Comparison of ENCODE assay signal across 22 cellular contexts in genomic region chr9:76519027-76519835, GRCh38.
DNase-seq lines count a peak whose midpoint lies in the region; ATAC-seq, FAIRE-seq and TF ChIP-seq lines count a peak whose summit lies in the region.
"Had no signal": no experiment of that assay in that cellular context is flagged by ENCODE, and none has a peak within 500 bp of the region (broad histone marks: within the 10 kb centered on the region; RNA-seq: fewer than 3 reads in every experiment).

No MANE protein-coding gene starts in this region.

- H3K27ac ChIP-seq in OCI-LY1 (ENCODE audit: low read depth, low read length, poor library complexity, severe bottlenecking) (peak overlapping the region; percentile 0), small intestine (ENCODE audit: low read depth in 1 of 2, low read length in 1 of 2) (no peak overlapping the region), vagina (no peak overlapping the region)
- H3K27ac ChIP-seq: prostate gland, spleen, upper lobe of right lung had no signal

- H3K4me3 ChIP-seq in OCI-LY1 (ENCODE audit: low read depth, low read length, poor library complexity, severe bottlenecking) (no peak overlapping the region), bronchial epithelial cell (ENCODE audit: low read depth, low read length) (no peak overlapping the region), small intestine (ENCODE audit: low read depth in 1 of 2, low read length in 2 of 2) (no peak overlapping the region), vagina (no peak overlapping the region)
- H3K4me3 ChIP-seq: prostate gland, spleen, upper lobe of right lung had no signal

- no peak overlapping the region for H3K4me2 ChIP-seq in OCI-LY1 (ENCODE audit: low read length)

- H2AFZ ChIP-seq in OCI-LY1 (ENCODE audit: low read length): no peak overlapping the region

- no peaks in the 10 kb centered on the region for H4K20me1 ChIP-seq in OCI-LY1 (ENCODE audit: insufficient read depth, low read length)

- intact Hi-C loops in vagina (cut with DNase I): loop anchor here (10.0 kb wide), 1 partner anchor 54 kb away; no protein-coding TSS in a partner anchor

- H3K4me1 ChIP-seq in OCI-LY1 (ENCODE audit: insufficient read depth, low read length, severe bottlenecking): peaks cover 35% of the 10 kb centered on the region
- H3K4me1 ChIP-seq in small intestine (ENCODE audit: control insufficient read depth in 2 of 2, insufficient read depth in 1 of 2, low read depth in 1 of 2, low read length in 1 of 2): no peaks in the 10 kb centered on the region
- no peaks in the 10 kb centered on the region for H3K4me1 ChIP-seq in vagina
- H3K4me1 ChIP-seq: prostate gland, spleen, upper lobe of right lung had no signal

- H3K9me3 ChIP-seq in OCI-LY1 (ENCODE audit: low read length) (no peaks in the 10 kb centered on the region), small intestine (ENCODE audit: control insufficient read depth, low read depth) (no peaks in the 10 kb centered on the region), vagina (no peaks in the 10 kb centered on the region)
- H3K9me3 ChIP-seq: prostate gland, upper lobe of right lung had no signal

- FAIRE-seq in bronchial epithelial cell (lab: Jason Lieb, UNC): no peak
- FAIRE-seq in small intestine (lab: Jason Lieb, UNC): no peak

- no peaks in the 10 kb centered on the region for H3K27me3 ChIP-seq in OCI-LY1 (ENCODE audit: insufficient read depth, low read length)
- H3K27me3 ChIP-seq in bronchial epithelial cell (ENCODE audit: control insufficient read depth, insufficient read depth, low read length): no peaks in the 10 kb centered on the region
- no peaks in the 10 kb centered on the region for H3K27me3 ChIP-seq in small intestine (ENCODE audit: control insufficient read depth in 2 of 2, insufficient read depth in 2 of 2, low read length in 2 of 2)
- no peaks in the 10 kb centered on the region for H3K27me3 ChIP-seq in vagina
- H3K27me3 ChIP-seq: spleen, upper lobe of right lung had no signal

- no peaks in the 10 kb centered on the region for H3K79me2 ChIP-seq in OCI-LY1 (ENCODE audit: insufficient read depth, low read length)

- no peaks in the 10 kb centered on the region for H3F3A ChIP-seq in OCI-LY1 (ENCODE audit: insufficient read depth, low read length)

- no peak for TF ChIP-seq CTCF in OCI-LY1 (IDR thresholded peaks at IDR 0.05; ENCODE audit: low read length)
- TF ChIP-seq CTCF in bronchial epithelial cell (IDR thresholded peaks at IDR 0.05; ENCODE audit: insufficient read depth, low read length, severe bottlenecking): no peak
- TF ChIP-seq CTCF in vagina (IDR thresholded peaks at IDR 0.05): no peak

- H3K9me2 ChIP-seq in OCI-LY1 (ENCODE audit: low read depth, low read length): no peaks in the 10 kb centered on the region

- no peak overlapping the region for H3K9ac ChIP-seq in OCI-LY1 (ENCODE audit: low read length)

- ATAC-seq in GM18505 (IDR thresholded peaks at IDR 0.05; ENCODE audit: unreplicated experiment): no peak
- ATAC-seq: left lobe of liver, Panc1, upper lobe of right lung had no signal

- no peak for TF ChIP-seq POLR2A in GM18505 (IDR thresholded peaks at IDR 0.05; ENCODE audit: borderline replicate concordance, extremely low read depth, insufficient read depth, insufficient read length)
- no peak for TF ChIP-seq POLR2A in vagina (IDR thresholded peaks at IDR 0.05)

- peak; percentile 91 for DNase-seq in bronchial epithelial cell (ENCODE audit: low read depth)
- peak; percentile 73 for DNase-seq in kidney tubule cell (ENCODE audit: low spot score)
- peak; percentile 19 for DNase-seq in small intestine
- no peak for DNase-seq in activated CD4-positive, alpha-beta T cell treated with anti-CD3 and anti-CD28 coated beads for 48 hours
- DNase-seq in vagina (ENCODE audit: extremely low spot score in 2 of 2): no peak
- no peak for DNase-seq in activated T-cell treated with anti-CD3 and anti-CD28 coated beads, Interleukin-2, amount 50 U/mL, for 48 hours
- DNase-seq: activated CD8-positive, alpha-beta memory T cell treated with anti-CD3 and anti-CD28 coated beads, Interleukin-2, amount 50 U/mL, for 4 hours; activated effector memory CD4-positive, alpha-beta T cell treated with Interleukin-2 at 50 U/mL for 16 hours; CD8-positive, alpha-beta memory T cell; foreskin melanocyte; NCI-H1436; NCI-H2171; NCI-H774; spleen; stimulated activated CD4-positive, alpha-beta T cell treated with anti-CD3 and anti-CD28 coated beads, Interleukin-4, amount 100 ng/mL, for 24 hours; T-helper 2 cell; upper lobe of right lung had no signal

- H3K36me3 ChIP-seq in OCI-LY1 (ENCODE audit: insufficient read depth, low read length): no peaks in the 10 kb centered on the region
- no peaks in the 10 kb centered on the region for H3K36me3 ChIP-seq in bronchial epithelial cell (ENCODE audit: control insufficient read depth, insufficient read depth, low read length)
- H3K36me3 ChIP-seq in small intestine (ENCODE audit: control insufficient read depth in 2 of 2, insufficient read depth in 2 of 2, low read length in 2 of 2): no peaks in the 10 kb centered on the region
- H3K36me3 ChIP-seq in vagina: no peaks in the 10 kb centered on the region
- H3K36me3 ChIP-seq: prostate gland, upper lobe of right lung had no signal

- 38 to 70% (median 54%) methylated on average over 8 of the region's 8 CpGs for WGBS in small intestine, 3 donors

Comparison
In these comparisons a context has a peak if more than half of its experiments do, and no peak if none do; other contexts are left out.
1. DNase-seq: peak in bronchial epithelial cell (single experiment), kidney tubule cell (single experiment) and small intestine (single experiment); none in activated CD4-positive, alpha-beta T cell treated with anti-CD3 and anti-CD28 coated beads for 48 hours (single experiment), vagina (0 of 2) and activated T-cell treated with anti-CD3 and anti-CD28 coated beads, Interleukin-2, amount 50 U/mL, for 48 hours (0 of 2).